In the genomic region with DNA sequence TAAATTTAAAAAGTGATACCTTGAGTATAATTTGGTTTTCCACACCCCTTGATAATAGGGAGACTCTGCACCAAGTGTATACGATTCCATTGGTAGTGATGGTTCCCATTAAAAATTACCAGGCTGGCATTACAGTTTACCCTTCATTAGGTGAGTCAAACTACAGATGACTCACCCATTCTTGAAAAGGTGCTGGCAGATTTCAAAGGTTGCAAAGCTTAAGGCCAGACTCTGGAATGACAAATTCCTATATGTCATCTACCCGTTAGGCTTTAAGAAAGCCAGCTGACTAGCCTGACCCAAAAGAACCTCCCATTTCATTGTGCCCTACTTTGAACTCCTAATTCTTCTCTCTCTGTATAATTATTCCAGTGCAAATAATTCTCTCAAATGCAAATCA, we compare ENCODE assay signal across 19 cellular contexts.
"Had no signal": no experiment of that assay in that cellular context is flagged by ENCODE, and none has a peak within 500 bp of the region (broad histone marks: within the 10 kb centered on the region; RNA-seq: fewer than 3 reads in every experiment).

No MANE protein-coding gene starts in this region.

- H3K36me3 Mint-ChIP-seq: activated CD8-positive, alpha-beta memory T cell treated with anti-CD3 and anti-CD28 coated beads, Interleukin-2, amount 10 ng/mL, durations not matched to agents 7 days and 5 days; activated naive CD4-positive, alpha-beta T cell treated with anti-CD3 and anti-CD28 coated beads, Interleukin-2, amount 50 U/mL, for 24 hours had no signal

- ATAC-seq: activated CD8-positive, alpha-beta memory T cell treated with anti-CD3 and anti-CD28 coated beads, Interleukin-2, amount 10 ng/mL, durations not matched to agents 7 days and 5 days; body of pancreas; heart left ventricle; left ventricle myocardium superior; stimulated activated naive CD8-positive, alpha-beta T cell treated with anti-CD3 and anti-CD28 coated beads, Interleukin-15, Interleukin-2, amounts not matched to agents 100 U/mL and 50 U/mL, for 24 hours; upper lobe of right lung had no signal

- H3K27me3 ChIP-seq: body of pancreas, heart left ventricle, ovary, suprapubic skin, upper lobe of right lung had no signal

- H3K27ac ChIP-seq: body of pancreas, heart left ventricle, ovary, suprapubic skin, upper lobe of right lung had no signal

- H3K4me1 Mint-ChIP-seq: activated CD8-positive, alpha-beta memory T cell treated with anti-CD3 and anti-CD28 coated beads, Interleukin-2, amount 10 ng/mL, durations not matched to agents 7 days and 5 days; activated naive CD4-positive, alpha-beta T cell treated with anti-CD3 and anti-CD28 coated beads, Interleukin-2, amount 50 U/mL, for 24 hours had no signal

- H3K4me3 Mint-ChIP-seq: activated CD8-positive, alpha-beta memory T cell treated with anti-CD3 and anti-CD28 coated beads, Interleukin-2, amount 10 ng/mL, durations not matched to agents 7 days and 5 days; activated naive CD4-positive, alpha-beta T cell treated with anti-CD3 and anti-CD28 coated beads, Interleukin-2, amount 50 U/mL, for 24 hours; activated T-cell treated with anti-CD3 and anti-CD28 coated beads, Interleukin-2, amount 50 U/mL, for 24 hours; endodermal cell had no signal

- H3K27ac Mint-ChIP-seq: activated CD8-positive, alpha-beta memory T cell treated with anti-CD3 and anti-CD28 coated beads, Interleukin-2, amount 10 ng/mL, durations not matched to agents 7 days and 5 days; activated naive CD4-positive, alpha-beta T cell treated with anti-CD3 and anti-CD28 coated beads, Interleukin-2, amount 50 U/mL, for 24 hours; activated T-cell treated with anti-CD3 and anti-CD28 coated beads, Interleukin-2, amount 50 U/mL, for 24 hours; endodermal cell had no signal

- DNase-seq: activated CD4-positive, alpha-beta T cell treated with anti-CD3 and anti-CD28 coated beads for 1 hour; activated CD4-positive, alpha-beta T cell treated with anti-CD3 and anti-CD28 coated beads, Interleukin-2, amount 50 U/mL, for 48 hours; activated CD8-positive, alpha-beta memory T cell treated with anti-CD3 and anti-CD28 coated beads, Interleukin-2, amount 10 ng/mL, durations not matched to agents 7 days and 5 days; activated effector memory CD4-positive, alpha-beta T cell treated with Interleukin-2 at 50 U/mL for 16 hours; activated T-cell treated with anti-CD3 and anti-CD28 coated beads, Interleukin-2, amount 50 U/mL, for 24 hours; body of pancreas; cerebellar nuclear complex; dermis blood vessel endothelial cell; endodermal cell; foreskin melanocyte; heart left ventricle; left ventricle myocardium superior; mesenchymal stem cell; ovary; stimulated activated CD4-positive, alpha-beta T cell treated with anti-CD3 and anti-CD28 coated beads, Interleukin-2, amount 100 ng/mL, for 48 hours; stimulated activated naive CD8-positive, alpha-beta T cell treated with anti-CD3 and anti-CD28 coated beads, Interleukin-15, Interleukin-2, amounts not matched to agents 100 U/mL and 50 U/mL, for 24 hours; upper lobe of right lung had no signal

- H3K36me3 ChIP-seq: heart left ventricle, ovary, suprapubic skin, upper lobe of right lung had no signal

- H3K9me3 ChIP-seq: body of pancreas, heart left ventricle, ovary, suprapubic skin, upper lobe of right lung had no signal

- H3K27me3 Mint-ChIP-seq: activated CD8-positive, alpha-beta memory T cell treated with anti-CD3 and anti-CD28 coated beads, Interleukin-2, amount 10 ng/mL, durations not matched to agents 7 days and 5 days; activated naive CD4-positive, alpha-beta T cell treated with anti-CD3 and anti-CD28 coated beads, Interleukin-2, amount 50 U/mL, for 24 hours; activated T-cell treated with anti-CD3 and anti-CD28 coated beads, Interleukin-2, amount 50 U/mL, for 24 hours had no signal

- H3K9me3 Mint-ChIP-seq: endodermal cell had no signal

- H3K4me1 ChIP-seq: body of pancreas, heart left ventricle, suprapubic skin, upper lobe of right lung had no signal

- H3K4me3 ChIP-seq: body of pancreas, heart left ventricle, ovary, suprapubic skin, upper lobe of right lung had no signal
